16 cellular contexts compared by ENCODE assay signal in genomic region chr2:28608061-28608828, GRCh38.
A peak's percentile ranks its signal among the peaks of the same experiment; 100 is the strongest.
DNase-seq lines count a peak whose midpoint lies in the region; ATAC-seq and TF ChIP-seq lines count a peak whose summit lies in the region.
"Had no signal": no experiment of that assay in that cellular context is flagged by ENCODE, and none has a peak within 500 bp of the region (broad histone marks: within the 10 kb centered on the region; RNA-seq: fewer than 3 reads in every experiment).

No MANE protein-coding gene starts in this region.

- H3K23me2 ChIP-seq in H9 (ENCODE audit: insufficient read length, low read depth, low read length, poor library complexity, severe bottlenecking), result no peaks in the 10 kb centered on the region

- peaks cover 0 to 3% (median 0%) of the 10 kb centered on the region in 3 experiments; a peak in 1 of 7 replicates for H3K36me3 Mint-ChIP-seq in H9 (ENCODE audit: insufficient read depth in 1 of 3, low read depth in 3 of 3)
- H3K36me3 Mint-ChIP-seq in activated naive CD8-positive, alpha-beta T cell treated with anti-CD3 and anti-CD28 coated beads for 36 hours, result no peaks in the 10 kb centered on the region

- peak; percentile 31 for DNase-seq in NCI-H69 (lab: John Stamatoyannopoulos, UW)
- peak; percentile 95 for DNase-seq in cerebellar cortex (ENCODE audit: low spot score)
- DNase-seq in iPS-NIHi7 (ENCODE audit: extremely low spot score), result peak; percentile 36
- no peak for DNase-seq in stomach
- no peak for DNase-seq in effector CD8-positive, alpha-beta T cell (lab: John Stamatoyannopoulos, UW)
- DNase-seq in H9, result no peak
- DNase-seq in activated naive CD8-positive, alpha-beta T cell treated with anti-CD3 and anti-CD28 coated beads for 36 hours, result no peak
- DNase-seq: activated CD4-positive, alpha-beta T cell treated with anti-CD3 and anti-CD28 coated beads, Interleukin-2, amount 50 U/mL, for 48 hours; activated effector memory CD4-positive, alpha-beta T cell treated with Interleukin-2 at 50 U/mL for 16 hours; EL; T-helper 2 cell had no signal

- TF ChIP-seq EP300 in stomach (IDR thresholded peaks at IDR 0.05), result no peak

- H3K9ac ChIP-seq in H9 (ENCODE audit: extremely low read depth, insufficient read length, low read length), result no peak overlapping the region
- H3K9ac ChIP-seq: BLaER1 treated with 17β-estradiol and CSF1 and Interleukin-3, amounts not matched to agents 10 nM and 100 nM had no signal

- no peak overlapping the region for H4K5ac ChIP-seq in H9 (ENCODE audit: insufficient read length, low read depth, low read length)

- no peak overlapping the region for H2AK5ac ChIP-seq in H9 (ENCODE audit: insufficient read length, low read length)

- no peak overlapping the region for H2BK20ac ChIP-seq in H9 (ENCODE audit: low read depth, low read length, poor library complexity, severe bottlenecking)

- H3K27ac Mint-ChIP-seq in H9, result peak overlapping the region in 1 of 3 experiments; percentile 59; a peak in 1 of 7 replicates
- no peak overlapping the region for H3K27ac Mint-ChIP-seq in activated naive CD8-positive, alpha-beta T cell treated with anti-CD3 and anti-CD28 coated beads for 36 hours
- H3K27ac Mint-ChIP-seq: stimulated activated naive CD8-positive, alpha-beta T cell treated with anti-CD3 and anti-CD28 coated beads, Interleukin-15, Interleukin-2, amounts not matched to agents 100 ng/mL and 50 ng/mL, for 24 hours had no signal

- no peaks in the 10 kb centered on the region for H3K36me3 ChIP-seq in stomach
- H3K36me3 ChIP-seq: BLaER1 treated with 17β-estradiol and CSF1 and Interleukin-3, amounts not matched to agents 10 nM and 100 nM; right lobe of liver had no signal

- H3K4me2 ChIP-seq in H9 (ENCODE audit: insufficient read depth, insufficient read length, low read length), result no peak overlapping the region

- no peak overlapping the region for H3K4ac ChIP-seq in H9 (ENCODE audit: low read depth, low read length)

- H3K27ac ChIP-seq in stomach (peak overlapping the region in 3 of 5 donors; percentile 62 to 83 (median 64)), H9 (ENCODE audit: insufficient read length, low read depth, low read length) (no peak overlapping the region)
- H3K27ac ChIP-seq: BLaER1 treated with 17β-estradiol and CSF1 and Interleukin-3, amounts not matched to agents 10 nM and 100 nM; right lobe of liver had no signal

- H3K4me3 Mint-ChIP-seq in H9, result no peak overlapping the region
- H3K4me3 Mint-ChIP-seq in activated naive CD8-positive, alpha-beta T cell treated with anti-CD3 and anti-CD28 coated beads for 36 hours, result no peak overlapping the region
- H3K4me3 Mint-ChIP-seq: stimulated activated naive CD8-positive, alpha-beta T cell treated with anti-CD3 and anti-CD28 coated beads, Interleukin-15, Interleukin-2, amounts not matched to agents 100 ng/mL and 50 ng/mL, for 24 hours had no signal

- H3K27me3 ChIP-seq in stomach (no peaks in the 10 kb centered on the region), H9 (ENCODE audit: insufficient read depth, low read length) (no peaks in the 10 kb centered on the region)
- H3K27me3 ChIP-seq: BLaER1 treated with 17β-estradiol and CSF1 and Interleukin-3, amounts not matched to agents 10 nM and 100 nM; right lobe of liver had no signal

- no peak overlapping the region for H2BK5ac ChIP-seq in H9 (ENCODE audit: insufficient read length, low read length)

- no peaks in the 10 kb centered on the region for H3K9me3 ChIP-seq in stomach
- H3K9me3 ChIP-seq in H9 (ENCODE audit: control insufficient read depth, low read depth, low read length), result no peaks in the 10 kb centered on the region
- H3K9me3 ChIP-seq: BLaER1 treated with 17β-estradiol and CSF1 and Interleukin-3, amounts not matched to agents 10 nM and 100 nM; right lobe of liver had no signal

- H4K8ac ChIP-seq in H9 (replicated peaks; ENCODE audit: insufficient read length, low read depth, low read length), result no peak overlapping the region

- no peak overlapping the region for H3T11ph ChIP-seq in H9 (ENCODE audit: low read length)

- no peak overlapping the region for H2AFZ ChIP-seq in H9 (ENCODE audit: low read length)

- H3K14ac ChIP-seq in H9 (ENCODE audit: insufficient read depth, low read length), result no peak overlapping the region

- H3K79me2 ChIP-seq in H9 (ENCODE audit: insufficient read depth, low read length), result no peaks in the 10 kb centered on the region

- H2BK12ac ChIP-seq in H9 (ENCODE audit: insufficient read length, low read depth, low read length), result no peak overlapping the region

- intact Hi-C loops in stomach (cut with DNase I; ENCODE audit: low total_unique reads), result no loop called here

- no peak overlapping the region for H2BK15ac ChIP-seq in H9 (ENCODE audit: low read depth, low read length)

- H3K56ac ChIP-seq in H9 (ENCODE audit: insufficient read length, low read depth, low read length), result no peak overlapping the region

- WGBS in stomach, 5 donors, result 78 to 90% (median 85%) methylated on average over 8 of the region's 8 CpGs
- WGBS in H9 (ENCODE audit: extremely low coverage, insufficient read length, low lambda C conversion rate), result no CpG with 5 or more reads among the region's 8 CpGs

- no peak overlapping the region for H2BK120ac ChIP-seq in H9 (ENCODE audit: low read depth, low read length, poor library complexity, severe bottlenecking)

- no peak overlapping the region for H3K18ac ChIP-seq in H9 (ENCODE audit: insufficient read length, low read depth, low read length)

- no peak for TF ChIP-seq POLR2A in stomach (IDR thresholded peaks at IDR 0.05)

- H3K9me3 Mint-ChIP-seq in H9, result no peaks in the 10 kb centered on the region
- H3K9me3 Mint-ChIP-seq in activated naive CD8-positive, alpha-beta T cell treated with anti-CD3 and anti-CD28 coated beads for 36 hours, result no peaks in the 10 kb centered on the region
- H3K9me3 Mint-ChIP-seq: stimulated activated naive CD8-positive, alpha-beta T cell treated with anti-CD3 and anti-CD28 coated beads, Interleukin-15, Interleukin-2, amounts not matched to agents 100 ng/mL and 50 ng/mL, for 24 hours had no signal

- no peaks in the 10 kb centered on the region for H3K79me1 ChIP-seq in H9 (ENCODE audit: insufficient read depth, low read depth, low read length, poor library complexity, severe bottlenecking)

- peaks cover 6 to 47% (median 22%) of the 10 kb centered on the region in 4 donors for H3K4me1 ChIP-seq in stomach
- H3K4me1 ChIP-seq in H9 (ENCODE audit: insufficient read depth, low read length), result peaks cover 3% of the 10 kb centered on the region; the same call in 1 of the 2 replicates
- H3K4me1 ChIP-seq: right lobe of liver had no signal

- H3K4me1 Mint-ChIP-seq in H9, result peaks cover 15 to 18% of the 10 kb centered on the region in 2 experiments
- peaks cover 16% of the 10 kb centered on the region for H3K4me1 Mint-ChIP-seq in activated naive CD8-positive, alpha-beta T cell treated with anti-CD3 and anti-CD28 coated beads for 36 hours

- no peaks in the 10 kb centered on the region for H4K20me1 ChIP-seq in H9 (ENCODE audit: control insufficient read depth, insufficient read depth, insufficient read length)
- H4K20me1 ChIP-seq: BLaER1 treated with 17β-estradiol and CSF1 and Interleukin-3, amounts not matched to agents 10 nM and 100 nM had no signal

- peaks cover 2% of the 10 kb centered on the region for H3K27me3 Mint-ChIP-seq in H9 (ENCODE audit: low read depth)
- H3K27me3 Mint-ChIP-seq in activated naive CD8-positive, alpha-beta T cell treated with anti-CD3 and anti-CD28 coated beads for 36 hours, result no peaks in the 10 kb centered on the region
- H3K27me3 Mint-ChIP-seq: stimulated activated naive CD8-positive, alpha-beta T cell treated with anti-CD3 and anti-CD28 coated beads, Interleukin-15, Interleukin-2, amounts not matched to agents 100 ng/mL and 50 ng/mL, for 24 hours had no signal

- no peak for ATAC-seq in HG03457 (IDR thresholded peaks at IDR 0.05; ENCODE audit: unreplicated experiment)
- ATAC-seq: Panc1 had no signal

- TF ChIP-seq CTCF in stomach (IDR thresholded peaks at IDR 0.05) (no peak), H9 (conservative IDR thresholded peaks at IDR 0.05) (no peak)

- H3K23ac ChIP-seq in H9 (ENCODE audit: insufficient read length, low read depth, low read length), result no peak overlapping the region

- H4K91ac ChIP-seq in H9 (ENCODE audit: insufficient read length, low read depth, low read length), result no peak overlapping the region

- H3K4me3 ChIP-seq in stomach, result no peak overlapping the region
- H3K4me3 ChIP-seq: BLaER1 treated with 17β-estradiol and CSF1 and Interleukin-3, amounts not matched to agents 10 nM and 100 nM; right lobe of liver had no signal

Comparison
In these comparisons a context has a peak if more than half of its experiments do, and no peak if none do; other contexts are left out.
1. DNase-seq: peak in NCI-H69 (single experiment), cerebellar cortex (single experiment) and iPS-NIHi7 (single experiment); none in stomach (single experiment), effector CD8-positive, alpha-beta T cell (single experiment), H9 (single experiment) and activated naive CD8-positive, alpha-beta T cell treated with anti-CD3 and anti-CD28 coated beads for 36 hours (single experiment).